Comparison of ENCODE assay signal across 22 cellular contexts in the genomic region with DNA sequence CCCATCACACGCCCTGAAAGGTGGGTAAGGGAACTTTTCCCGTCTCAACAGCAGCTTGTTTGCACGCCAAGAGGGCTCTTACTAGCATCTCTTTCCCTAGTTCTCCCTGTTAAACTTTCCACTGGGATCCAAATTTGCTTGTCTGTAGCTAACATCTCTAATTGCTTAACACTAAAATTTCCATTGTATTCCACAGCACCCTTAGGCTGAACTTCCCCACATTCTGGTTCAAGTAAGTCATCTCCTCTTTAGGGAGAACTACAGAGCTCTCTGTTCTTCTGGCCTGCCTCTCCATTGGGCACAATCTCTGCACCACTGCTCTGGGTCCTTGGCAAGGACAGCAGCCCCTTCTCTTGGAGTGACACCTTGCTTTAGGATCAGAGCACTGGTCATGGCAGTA. TPM values are rescaled to one million over a fixed set of nuclear protein-coding genes. Genes with fewer than 3 reads are reported as not detected.
DNase-seq lines count a peak whose midpoint lies in the region; ATAC-seq and TF ChIP-seq lines count a peak whose summit lies in the region.
"Had no signal": no experiment of that assay in that cellular context is flagged by ENCODE, and none has a peak within 500 bp of the region (broad histone marks: within the 10 kb centered on the region; RNA-seq: fewer than 3 reads in every experiment).

No MANE protein-coding gene starts in this region.

- H3K27me3 ChIP-seq in CD8-positive, alpha-beta memory T cell (ENCODE audit: insufficient read depth, low read length, poor library complexity, severe bottlenecking), result no peaks in the 10 kb centered on the region
- no peaks in the 10 kb centered on the region for H3K27me3 ChIP-seq in upper lobe of right lung
- no peaks in the 10 kb centered on the region for H3K27me3 ChIP-seq in tibial nerve
- H3K27me3 ChIP-seq: BE2C had no signal

- no peak overlapping the region for H3K4me3 Mint-ChIP-seq in activated T-cell treated with anti-CD3 and anti-CD28 coated beads, Interleukin-2, amount 50 U/mL, for 24 hours
- no peak overlapping the region for H3K4me3 Mint-ChIP-seq in activated T-cell treated with anti-CD3 and anti-CD28 coated beads, Interleukin-2, amount 50 U/mL, for 72 hours
- peak overlapping the region in 1 of 7 donors; percentile 48 for H3K4me3 Mint-ChIP-seq in CD8-positive, alpha-beta memory T cell
- H3K4me3 Mint-ChIP-seq in activated naive CD8-positive, alpha-beta T cell treated with anti-CD3 and anti-CD28 coated beads, Interleukin-2, amount 10 ng/mL, durations not matched to agents 7 days and 5 days, result no peak overlapping the region
- H3K4me3 Mint-ChIP-seq in natural killer cell, result no peak overlapping the region
- H3K4me3 Mint-ChIP-seq: CD4-positive, CD25-positive, alpha-beta regulatory T cell had no signal

- H3K9me3 ChIP-seq in CD8-positive, alpha-beta memory T cell (ENCODE audit: low read length), result no peaks in the 10 kb centered on the region
- H3K9me3 ChIP-seq in upper lobe of right lung (no peaks in the 10 kb centered on the region), tibial nerve (no peaks in the 10 kb centered on the region)
- H3K9me3 ChIP-seq: BE2C had no signal

- no peaks in the 10 kb centered on the region for H3K27me3 Mint-ChIP-seq in activated T-cell treated with anti-CD3 and anti-CD28 coated beads, Interleukin-2, amount 50 U/mL, for 24 hours
- no peaks in the 10 kb centered on the region for H3K27me3 Mint-ChIP-seq in activated T-cell treated with anti-CD3 and anti-CD28 coated beads, Interleukin-2, amount 50 U/mL, for 72 hours (ENCODE audit: low read depth)
- no peaks in the 10 kb centered on the region for H3K27me3 Mint-ChIP-seq in CD8-positive, alpha-beta memory T cell
- H3K27me3 Mint-ChIP-seq in activated naive CD8-positive, alpha-beta T cell treated with anti-CD3 and anti-CD28 coated beads, Interleukin-2, amount 10 ng/mL, durations not matched to agents 7 days and 5 days, result no peaks in the 10 kb centered on the region
- H3K27me3 Mint-ChIP-seq in natural killer cell (ENCODE audit: low read depth in 2 of 2), result no peaks in the 10 kb centered on the region
- H3K27me3 Mint-ChIP-seq: CD4-positive, CD25-positive, alpha-beta regulatory T cell had no signal

- ATAC-seq in activated T-cell treated with anti-CD3 and anti-CD28 coated beads, Interleukin-2, amount 50 U/mL, for 72 hours (replicated peaks in 1 of 2), result no peak
- ATAC-seq in activated naive CD8-positive, alpha-beta T cell treated with anti-CD3 and anti-CD28 coated beads, Interleukin-2, amount 10 ng/mL, durations not matched to agents 7 days and 5 days (ENCODE audit: low read depth), result no peak
- ATAC-seq in natural killer cell, result no peak
- no peak for ATAC-seq in upper lobe of right lung
- ATAC-seq: GM12878, HCT116 had no signal

- no peak overlapping the region for H3K4me3 ChIP-seq in CD8-positive, alpha-beta memory T cell (ENCODE audit: low read length)
- H3K4me3 ChIP-seq in upper lobe of right lung, result no peak overlapping the region
- H3K4me3 ChIP-seq in tibial nerve, result no peak overlapping the region
- H3K4me3 ChIP-seq: GM12878 had no signal

- intact Hi-C loops in natural killer cell (cut with micrococcal nuclease), result loop anchor here (5.0 to 10.0 kb wide), 2 partner anchors 205 to 888 kb away; no protein-coding TSS in a partner anchor
- intact Hi-C loops in upper lobe of right lung (cut with DNase I), result no loop called here

- no peak for DNase-seq in activated T-cell treated with anti-CD3 and anti-CD28 coated beads, Interleukin-2, amount 50 U/mL, for 24 hours
- no peak for DNase-seq in activated T-cell treated with anti-CD3 and anti-CD28 coated beads, Interleukin-2, amount 50 U/mL, for 72 hours
- no peak for DNase-seq in CD8-positive, alpha-beta memory T cell
- DNase-seq in activated naive CD8-positive, alpha-beta T cell treated with anti-CD3 and anti-CD28 coated beads, Interleukin-2, amount 10 ng/mL, durations not matched to agents 7 days and 5 days, result no peak
- DNase-seq in natural killer cell, result no peak
- no peak for DNase-seq in NCI-H524 (lab: John Stamatoyannopoulos, UW)
- DNase-seq in upper lobe of right lung, result no peak
- DNase-seq in tibial nerve (ENCODE audit: low spot score in 2 of 2), result no peak
- DNase-seq: BE2C; CD4-positive, CD25-positive, alpha-beta regulatory T cell; DMS53; EL; GOT3; IMR-90; Karpas-422; NCI-H1417 treated with DMSO at 0.1 percent for 48 hours; NCI-H1930; NCI-H226; NCI-H524 treated with DMSO at 0.1 percent for 48 hours had no signal

- peaks cover 30% of the 10 kb centered on the region for H3K4me1 ChIP-seq in CD8-positive, alpha-beta memory T cell (ENCODE audit: insufficient read depth, low read length)
- H3K4me1 ChIP-seq in upper lobe of right lung, result no peaks in the 10 kb centered on the region
- no peaks in the 10 kb centered on the region for H3K4me1 ChIP-seq in tibial nerve
- H3K4me1 ChIP-seq: BE2C had no signal

- no peak for TF ChIP-seq POLR2A in tibial nerve (IDR thresholded peaks at IDR 0.05)

- H3K27ac ChIP-seq in CD8-positive, alpha-beta memory T cell (ENCODE audit: low read depth, low read length), result no peak overlapping the region
- H3K27ac ChIP-seq in upper lobe of right lung, result no peak overlapping the region
- no peak overlapping the region for H3K27ac ChIP-seq in tibial nerve
- H3K27ac ChIP-seq: HL-60 had no signal

- peak overlapping the region; percentile 62 for H3K27ac Mint-ChIP-seq in activated T-cell treated with anti-CD3 and anti-CD28 coated beads, Interleukin-2, amount 50 U/mL, for 24 hours
- H3K27ac Mint-ChIP-seq in activated T-cell treated with anti-CD3 and anti-CD28 coated beads, Interleukin-2, amount 50 U/mL, for 72 hours, result no peak overlapping the region
- H3K27ac Mint-ChIP-seq in CD8-positive, alpha-beta memory T cell, result peak overlapping the region in 6 of 8 donors; percentile 50 to 100 (median 66)
- peak overlapping the region; percentile 30 for H3K27ac Mint-ChIP-seq in activated naive CD8-positive, alpha-beta T cell treated with anti-CD3 and anti-CD28 coated beads, Interleukin-2, amount 10 ng/mL, durations not matched to agents 7 days and 5 days
- peak overlapping the region; percentile 79 to 96 for H3K27ac Mint-ChIP-seq in natural killer cell

- peaks cover 63% of the 10 kb centered on the region for H3K36me3 Mint-ChIP-seq in activated T-cell treated with anti-CD3 and anti-CD28 coated beads, Interleukin-2, amount 50 U/mL, for 24 hours (ENCODE audit: low read depth)
- peaks cover 6 to 34% of the 10 kb centered on the region in 2 donors for H3K36me3 Mint-ChIP-seq in activated T-cell treated with anti-CD3 and anti-CD28 coated beads, Interleukin-2, amount 50 U/mL, for 72 hours (ENCODE audit: insufficient read depth in 2 of 2)
- H3K36me3 Mint-ChIP-seq in CD8-positive, alpha-beta memory T cell, result peaks cover 18 to 82% (median 42%) of the 10 kb centered on the region in 3 donors
- peaks cover 48% of the 10 kb centered on the region for H3K36me3 Mint-ChIP-seq in activated naive CD8-positive, alpha-beta T cell treated with anti-CD3 and anti-CD28 coated beads, Interleukin-2, amount 10 ng/mL, durations not matched to agents 7 days and 5 days
- peaks cover 9% of the 10 kb centered on the region for H3K36me3 Mint-ChIP-seq in natural killer cell

- CTCF ChIA-PET in CD8-positive, alpha-beta memory T cell (lab: Charles Lee), result interaction anchor here (0.8 to 3.4 kb wide), 5 partner anchors 13 to 185 kb away, joined by 3 to 10 read pairs (median 4); no protein-coding TSS in a partner anchor

- WGBS in tibial nerve, 2 donors, result 78 to 81% methylated on average over 3 of the region's 3 CpGs

- peaks cover 65% of the 10 kb centered on the region for H3K36me3 ChIP-seq in CD8-positive, alpha-beta memory T cell (ENCODE audit: insufficient read depth, low read length)
- H3K36me3 ChIP-seq in upper lobe of right lung (peaks cover 78% of the 10 kb centered on the region), tibial nerve (peaks cover 0 to 60% (median 0%) of the 10 kb centered on the region in 3 donors)
- H3K36me3 ChIP-seq: BE2C had no signal

- no peaks in the 10 kb centered on the region for H3K9me3 Mint-ChIP-seq in activated T-cell treated with anti-CD3 and anti-CD28 coated beads, Interleukin-2, amount 50 U/mL, for 24 hours
- no peaks in the 10 kb centered on the region for H3K9me3 Mint-ChIP-seq in activated T-cell treated with anti-CD3 and anti-CD28 coated beads, Interleukin-2, amount 50 U/mL, for 72 hours
- no peaks in the 10 kb centered on the region for H3K9me3 Mint-ChIP-seq in CD8-positive, alpha-beta memory T cell
- no peaks in the 10 kb centered on the region for H3K9me3 Mint-ChIP-seq in activated naive CD8-positive, alpha-beta T cell treated with anti-CD3 and anti-CD28 coated beads, Interleukin-2, amount 10 ng/mL, durations not matched to agents 7 days and 5 days
- H3K9me3 Mint-ChIP-seq in natural killer cell, result no peaks in the 10 kb centered on the region

- POLR2A ChIA-PET in CD8-positive, alpha-beta memory T cell (lab: Charles Lee), result no interaction called here
- POLR2A ChIA-PET in activated naive CD8-positive, alpha-beta T cell treated with anti-CD3 and anti-CD28 coated beads, Interleukin-2, amount 10 ng/mL, durations not matched to agents 7 days and 5 days (lab: Charles Lee), result no interaction called here

- H3K4me1 Mint-ChIP-seq in activated T-cell treated with anti-CD3 and anti-CD28 coated beads, Interleukin-2, amount 50 U/mL, for 24 hours (ENCODE audit: low read depth), result peaks cover 33% of the 10 kb centered on the region
- H3K4me1 Mint-ChIP-seq in activated T-cell treated with anti-CD3 and anti-CD28 coated beads, Interleukin-2, amount 50 U/mL, for 72 hours (ENCODE audit: low read depth), result peaks cover 42% of the 10 kb centered on the region
- peaks cover 37 to 49% (median 47%) of the 10 kb centered on the region in 3 donors for H3K4me1 Mint-ChIP-seq in CD8-positive, alpha-beta memory T cell
- H3K4me1 Mint-ChIP-seq in activated naive CD8-positive, alpha-beta T cell treated with anti-CD3 and anti-CD28 coated beads, Interleukin-2, amount 10 ng/mL, durations not matched to agents 7 days and 5 days, result peaks cover 24% of the 10 kb centered on the region
- H3K4me1 Mint-ChIP-seq in natural killer cell, result peaks cover 63 to 65% of the 10 kb centered on the region in 2 donors

- TF ChIP-seq CTCF in natural killer cell (IDR thresholded peaks at IDR 0.05) (no peak), upper lobe of right lung (IDR thresholded peaks at IDR 0.05) (no peak), tibial nerve (IDR thresholded peaks at IDR 0.05) (no peak)

- no peak for TF ChIP-seq EP300 in tibial nerve (IDR thresholded peaks at IDR 0.05)

RNA-seq across cellular contexts. Expression of a gene that starts 24.0 kb away (rescaled TPM):
- total RNA-seq in activated T-cell treated with anti-CD3 and anti-CD28 coated beads, Interleukin-2, amount 50 U/mL, for 72 hours, result 10 to 100 TPM; 35.2 to 40.6 TPM
- 10 to 100 TPM; 41.8 to 42.4 TPM for total RNA-seq in CD8-positive, alpha-beta memory T cell
- polyA plus RNA-seq in CD8-positive, alpha-beta memory T cell, result 53.1 TPM
- 10 to 100 TPM; 31.3 to 34.9 TPM for total RNA-seq in activated naive CD8-positive, alpha-beta T cell treated with anti-CD3 and anti-CD28 coated beads, Interleukin-2, amount 10 ng/mL, durations not matched to agents 7 days and 5 days
- total RNA-seq in natural killer cell (10 to 100 TPM; 30.8 to 40.5 (median 32.1) TPM), upper lobe of right lung (53.4 TPM), tibial nerve (10 to 100 TPM; 45.3 to 64.9 (median 56.7) TPM)

RNA-seq across cellular contexts. Expression of a gene that starts 24.0 kb away (rescaled TPM):
- 10 to 100 TPM; 29.4 to 32.2 TPM for total RNA-seq in activated T-cell treated with anti-CD3 and anti-CD28 coated beads, Interleukin-2, amount 50 U/mL, for 72 hours
- total RNA-seq in CD8-positive, alpha-beta memory T cell, result 10 to 100 TPM; 26.7 to 29.2 TPM
- 31.2 TPM for polyA plus RNA-seq in CD8-positive, alpha-beta memory T cell
- 10 to 100 TPM; 36.2 to 36.7 TPM for total RNA-seq in activated naive CD8-positive, alpha-beta T cell treated with anti-CD3 and anti-CD28 coated beads, Interleukin-2, amount 10 ng/mL, durations not matched to agents 7 days and 5 days
- 10 to 100 TPM; 27.4 to 39.6 (median 36.1) TPM for total RNA-seq in natural killer cell
- total RNA-seq in upper lobe of right lung, result 26.6 TPM
- total RNA-seq in tibial nerve, result 10 to 100 TPM; 23.1 to 46.8 (median 33.7) TPM
